22 cellular contexts compared by ENCODE assay signal in the genomic region with DNA sequence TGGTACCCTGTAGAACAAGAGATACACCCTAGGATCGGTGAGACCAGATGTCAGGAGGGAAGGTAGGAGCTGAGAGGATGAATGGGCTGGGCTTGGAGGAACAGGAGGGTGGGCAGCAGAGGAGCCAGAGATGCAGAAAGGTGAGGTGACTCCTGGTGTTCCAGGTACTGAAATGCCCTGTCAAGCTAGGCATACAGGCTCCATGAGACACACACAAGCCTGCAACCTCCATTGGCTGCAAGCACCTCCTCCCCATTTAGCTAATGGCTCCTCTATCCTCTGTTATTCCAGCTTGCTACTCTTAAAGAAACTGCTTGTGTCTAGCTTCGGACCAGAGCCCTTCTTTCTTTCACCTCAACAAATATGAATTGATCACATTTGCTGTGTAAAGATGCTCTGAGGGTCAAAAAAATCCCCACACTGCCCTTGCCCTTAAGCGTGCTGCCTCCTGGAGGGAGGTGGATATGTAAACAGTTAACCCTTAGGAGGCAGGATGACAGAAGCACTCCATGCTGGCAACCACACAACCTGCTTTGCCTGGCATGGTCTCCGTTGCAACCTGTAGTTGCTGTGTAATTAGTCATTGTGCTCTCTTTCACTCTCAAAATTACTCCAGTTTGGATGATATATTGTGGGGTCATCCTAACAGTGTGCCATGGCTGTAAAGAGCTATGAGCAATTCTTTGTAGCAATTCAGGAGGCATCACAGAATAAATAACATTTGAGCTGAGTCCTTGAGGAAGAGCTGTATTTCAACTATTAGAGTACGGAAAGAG.
"Had no signal": no experiment of that assay in that cellular context is flagged by ENCODE, and none has a peak within 500 bp of the region (broad histone marks: within the 10 kb centered on the region; RNA-seq: fewer than 3 reads in every experiment).

No MANE protein-coding gene starts in this region.

- ATAC-seq: activated CD4-positive, alpha-beta T cell treated with anti-CD3 and anti-CD28 coated beads for 36 hours; body of pancreas; left lung; naive thymus-derived CD8-positive, alpha-beta T cell; stimulated activated naive CD8-positive, alpha-beta T cell treated with anti-CD3 and anti-CD28 coated beads, Interleukin-15, Interleukin-2, amounts not matched to agents 100 U/mL and 50 U/mL, for 24 hours had no signal

- H3K79me2 ChIP-seq: hepatocyte had no signal

- H3K27ac ChIP-seq: body of pancreas, hepatocyte, left lung, upper lobe of left lung had no signal

- H3K36me3 Mint-ChIP-seq: activated CD4-positive, alpha-beta memory T cell treated with anti-CD3 and anti-CD28 coated beads for 36 hours; activated naive CD4-positive, alpha-beta T cell treated with anti-CD3 and anti-CD28 coated beads, Interleukin-2, amount 50 U/mL, for 24 hours; naive thymus-derived CD8-positive, alpha-beta T cell had no signal

- H3K4me2 ChIP-seq: hepatocyte had no signal

- H3K27me3 ChIP-seq: body of pancreas, hepatocyte, upper lobe of left lung had no signal

- H3K4me3 Mint-ChIP-seq: activated CD4-positive, alpha-beta memory T cell treated with anti-CD3 and anti-CD28 coated beads for 36 hours; activated CD4-positive, alpha-beta T cell treated with anti-CD3 and anti-CD28 coated beads for 36 hours; activated naive CD4-positive, alpha-beta T cell treated with anti-CD3 and anti-CD28 coated beads, Interleukin-2, amount 50 U/mL, for 24 hours; activated T-helper 1 cell treated with anti-CD3 and anti-CD28 coated beads, Interleukin-12 subunit alpha, Interleukin-12 subunit beta, Interleukin-2, Interleukin-4 antibody, amounts not matched to agents 30 ng/mL and 10 ng/mL and 1 ng/mL, durations not matched to agents 14 hours and 24 hours and 36 hours; naive thymus-derived CD8-positive, alpha-beta T cell had no signal

- H3K36me3 ChIP-seq: left lung, upper lobe of left lung had no signal

- DNase-seq: activated CD4-positive, alpha-beta memory T cell treated with anti-CD3 and anti-CD28 coated beads for 36 hours; activated CD4-positive, alpha-beta T cell treated with anti-CD3 and anti-CD28 coated beads for 36 hours; activated gamma-delta T cell treated with Interleukin-2 at 50 U/mL for 16 hours; anterior cingulate cortex; body of pancreas; caudate nucleus; dermis blood vessel endothelial cell; effector CD8-positive, alpha-beta T cell; foreskin melanocyte; kidney glomerular epithelial cell; left lung; naive thymus-derived CD8-positive, alpha-beta T cell; retina; stimulated activated CD4-positive, alpha-beta T cell treated with anti-CD3 and anti-CD28 coated beads, Interleukin-4, amount 100 ng/mL, for 24 hours; stimulated activated naive CD8-positive, alpha-beta T cell treated with anti-CD3 and anti-CD28 coated beads, Interleukin-15, Interleukin-2, amounts not matched to agents 100 U/mL and 50 U/mL, for 24 hours; T-helper 1 cell; upper lobe of left lung had no signal

- H3K9me3 ChIP-seq: body of pancreas, left lung, upper lobe of left lung had no signal

- H3K4me1 ChIP-seq: left lung, upper lobe of left lung had no signal

- H3K27ac Mint-ChIP-seq: activated CD4-positive, alpha-beta memory T cell treated with anti-CD3 and anti-CD28 coated beads for 36 hours; activated CD4-positive, alpha-beta T cell treated with anti-CD3 and anti-CD28 coated beads for 36 hours; activated naive CD4-positive, alpha-beta T cell treated with anti-CD3 and anti-CD28 coated beads, Interleukin-2, amount 50 U/mL, for 24 hours; activated T-helper 1 cell treated with anti-CD3 and anti-CD28 coated beads, Interleukin-12 subunit alpha, Interleukin-12 subunit beta, Interleukin-2, Interleukin-4 antibody, amounts not matched to agents 30 ng/mL and 10 ng/mL and 1 ng/mL, durations not matched to agents 14 hours and 24 hours and 36 hours; naive thymus-derived CD8-positive, alpha-beta T cell; progenitor cell of endocrine pancreas had no signal

- H3K9me3 Mint-ChIP-seq: activated CD4-positive, alpha-beta memory T cell treated with anti-CD3 and anti-CD28 coated beads for 36 hours; activated naive CD4-positive, alpha-beta T cell treated with anti-CD3 and anti-CD28 coated beads, Interleukin-2, amount 50 U/mL, for 24 hours; activated T-helper 1 cell treated with anti-CD3 and anti-CD28 coated beads, Interleukin-12 subunit alpha, Interleukin-12 subunit beta, Interleukin-2, Interleukin-4 antibody, amounts not matched to agents 30 ng/mL and 10 ng/mL and 1 ng/mL, durations not matched to agents 14 hours and 24 hours and 36 hours had no signal

- H3K4me1 Mint-ChIP-seq: activated CD4-positive, alpha-beta T cell treated with anti-CD3 and anti-CD28 coated beads for 36 hours; activated naive CD4-positive, alpha-beta T cell treated with anti-CD3 and anti-CD28 coated beads, Interleukin-2, amount 50 U/mL, for 24 hours; naive thymus-derived CD8-positive, alpha-beta T cell had no signal

- H2AFZ ChIP-seq: hepatocyte had no signal

- H3K4me3 ChIP-seq: body of pancreas, hepatocyte, left lung, lung, upper lobe of left lung had no signal

- H3K27me3 Mint-ChIP-seq: progenitor cell of endocrine pancreas had no signal
